In the genomic region with DNA sequence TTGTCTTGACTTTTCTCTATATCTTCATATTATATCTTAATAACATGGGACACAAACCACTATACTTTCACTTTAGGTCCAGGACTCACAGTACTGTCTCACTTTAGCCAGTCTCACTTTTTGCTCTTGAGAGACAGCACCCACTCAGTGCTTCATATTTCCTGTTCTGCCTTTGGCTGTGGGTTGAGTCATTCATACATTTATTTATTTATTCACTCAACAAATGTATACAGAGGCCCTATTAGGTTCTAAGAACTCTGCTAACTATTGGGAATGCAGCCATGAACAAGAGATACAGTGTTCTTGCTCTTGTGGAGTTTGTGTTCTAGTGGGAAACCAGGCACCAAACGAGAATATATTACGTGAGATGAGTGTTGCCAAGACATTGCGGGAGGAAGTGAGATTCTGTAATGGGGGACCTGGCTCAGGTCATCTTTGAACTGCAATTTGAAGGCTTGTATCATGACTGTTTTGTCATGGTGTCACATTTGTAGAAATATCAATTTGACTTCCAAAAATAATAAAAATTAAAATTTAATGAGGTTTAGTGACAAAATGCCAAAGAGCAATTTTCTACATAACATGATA, we compare ENCODE assay signal across 24 cellular contexts.
DNase-seq lines count a peak whose midpoint lies in the region; ATAC-seq and TF ChIP-seq lines count a peak whose summit lies in the region.
"Had no signal": no experiment of that assay in that cellular context is flagged by ENCODE, and none has a peak within 500 bp of the region (broad histone marks: within the 10 kb centered on the region; RNA-seq: fewer than 3 reads in every experiment).

No MANE protein-coding gene starts in this region.

- 81 to 84% methylated on average over 3 of the region's 3 CpGs for WGBS in thyroid gland, 2 donors

- H3K36me3 Mint-ChIP-seq in activated naive CD4-positive, alpha-beta T cell treated with anti-CD3 and anti-CD28 coated beads, Interleukin-2, amount 10 ng/mL, durations not matched to agents 7 days and 5 days: no peaks in the 10 kb centered on the region
- H3K36me3 Mint-ChIP-seq: activated naive CD4-positive, alpha-beta T cell treated with anti-CD3 and anti-CD28 coated beads, Interleukin-2, amount 50 U/mL, for 72 hours; CD4-positive, CD25-positive, alpha-beta regulatory T cell; T-cell had no signal

- in situ Hi-C loops in SK-MEL-5 (cut with HindIII; ENCODE audit: low pct_unique_long_range_greater_than_20kb, low sequenced_read_pairs): no loop called here

- no peaks in the 10 kb centered on the region for H3K4me1 Mint-ChIP-seq in activated naive CD4-positive, alpha-beta T cell treated with anti-CD3 and anti-CD28 coated beads, Interleukin-2, amount 10 ng/mL, durations not matched to agents 7 days and 5 days
- H3K4me1 Mint-ChIP-seq: CD4-positive, CD25-positive, alpha-beta regulatory T cell; T-cell had no signal

- CTCF ChIA-PET in activated naive CD4-positive, alpha-beta T cell treated with anti-CD3 and anti-CD28 coated beads, Interleukin-2, amount 10 ng/mL, durations not matched to agents 7 days and 5 days (lab: Charles Lee): interaction anchor here (0.6 kb wide), 1 partner anchor 572 kb away, joined by 4 read pairs; no protein-coding TSS in a partner anchor

- ATAC-seq in HG02642 (IDR thresholded peaks at IDR 0.05; ENCODE audit: poor library complexity, unreplicated experiment) (no peak), lower lobe of right lung (no peak)
- ATAC-seq: activated naive CD4-positive, alpha-beta T cell treated with anti-CD3 and anti-CD28 coated beads, Interleukin-2, amount 50 U/mL, for 72 hours; T-cell had no signal

- no peak overlapping the region for H3K4me3 Mint-ChIP-seq in activated naive CD4-positive, alpha-beta T cell treated with anti-CD3 and anti-CD28 coated beads, Interleukin-2, amount 10 ng/mL, durations not matched to agents 7 days and 5 days
- H3K4me3 Mint-ChIP-seq: CD4-positive, CD25-positive, alpha-beta regulatory T cell; T-cell had no signal

- no peak for TF ChIP-seq CTCF in fibroblast of villous mesenchyme (IDR thresholded peaks at IDR 0.05; ENCODE audit: insufficient read depth, low read depth, low read length)
- TF ChIP-seq CTCF in thyroid gland (IDR thresholded peaks at IDR 0.05): no peak
- TF ChIP-seq CTCF in lower lobe of right lung (IDR thresholded peaks at IDR 0.05): no peak

- H3K9me3 Mint-ChIP-seq in activated naive CD4-positive, alpha-beta T cell treated with anti-CD3 and anti-CD28 coated beads, Interleukin-2, amount 10 ng/mL, durations not matched to agents 7 days and 5 days: peaks cover 4% of the 10 kb centered on the region

- H3K27ac Mint-ChIP-seq in activated naive CD4-positive, alpha-beta T cell treated with anti-CD3 and anti-CD28 coated beads, Interleukin-2, amount 10 ng/mL, durations not matched to agents 7 days and 5 days: no peak overlapping the region
- H3K27ac Mint-ChIP-seq: activated naive CD4-positive, alpha-beta T cell treated with anti-CD3 and anti-CD28 coated beads, Interleukin-2, amount 50 U/mL, for 72 hours; CD4-positive, CD25-positive, alpha-beta regulatory T cell; progenitor cell of endocrine pancreas; T-cell had no signal

- no peaks in the 10 kb centered on the region for H3K27me3 Mint-ChIP-seq in activated naive CD4-positive, alpha-beta T cell treated with anti-CD3 and anti-CD28 coated beads, Interleukin-2, amount 10 ng/mL, durations not matched to agents 7 days and 5 days
- H3K27me3 Mint-ChIP-seq: CD4-positive, CD25-positive, alpha-beta regulatory T cell; progenitor cell of endocrine pancreas had no signal

- TF ChIP-seq POLR2A in thyroid gland (IDR thresholded peaks at IDR 0.05): no peak

- H3K9me3 ChIP-seq in thyroid gland (no peaks in the 10 kb centered on the region), lower lobe of right lung (no peaks in the 10 kb centered on the region)
- H3K9me3 ChIP-seq: ascending aorta, uterus had no signal

- no peaks in the 10 kb centered on the region for H3K36me3 ChIP-seq in thyroid gland
- H3K36me3 ChIP-seq in lower lobe of right lung: no peaks in the 10 kb centered on the region
- H3K36me3 ChIP-seq: ascending aorta, suprapubic skin, uterus had no signal

- peak; percentile 85 for DNase-seq in COLO829 (ENCODE audit: low spot score)
- DNase-seq in H4 (ENCODE audit: low spot score): peak; percentile 97
- peak; percentile 83 for DNase-seq in SK-MEL-5 (ENCODE audit: low read depth, low spot score)
- DNase-seq in fibroblast of villous mesenchyme (ENCODE audit: low read depth): peak; percentile 0
- DNase-seq in activated naive CD4-positive, alpha-beta T cell treated with anti-CD3 and anti-CD28 coated beads, Interleukin-2, amount 10 ng/mL, durations not matched to agents 7 days and 5 days: no peak
- DNase-seq in thyroid gland: no peak
- DNase-seq in lower lobe of right lung: no peak
- DNase-seq: CD4-positive, CD25-positive, alpha-beta regulatory T cell; cerebellar nuclear complex; effector CD4-positive, alpha-beta T cell; erythroblast; GM23248; NCI-H1436; NCI-H526 treated with DMSO at 0.1 percent for 48 hours; SHP77 treated with DMSO at 0.1 percent for 48 hours; stimulated activated CD4-positive, alpha-beta T cell treated with anti-CD3 and anti-CD28 coated beads, Interleukin-1b, Interleukin-23, amount 100 ng/mL, for 48 hours; T-cell; uterus had no signal

- no peak overlapping the region for H3K4me3 ChIP-seq in fibroblast of villous mesenchyme (ENCODE audit: low read depth, low read length)
- H3K4me3 ChIP-seq in thyroid gland (replicated peaks in 1 of 3): no peak overlapping the region
- no peak overlapping the region for H3K4me3 ChIP-seq in lower lobe of right lung
- H3K4me3 ChIP-seq: ascending aorta, GM23248, lung, suprapubic skin, uterus had no signal

- H3K27ac ChIP-seq in thyroid gland (no peak overlapping the region), lower lobe of right lung (no peak overlapping the region)
- H3K27ac ChIP-seq: ascending aorta, GM23248, suprapubic skin, uterus had no signal

- intact Hi-C loops in thyroid gland (cut with DNase I): no loop called here
- intact Hi-C loops in lower lobe of right lung (cut with DNase I): no loop called here

- H3K4me1 ChIP-seq in thyroid gland (no peaks in the 10 kb centered on the region), lower lobe of right lung (no peaks in the 10 kb centered on the region)
- H3K4me1 ChIP-seq: ascending aorta, suprapubic skin, uterus had no signal

- H3K27me3 ChIP-seq in thyroid gland: no peaks in the 10 kb centered on the region
- no peaks in the 10 kb centered on the region for H3K27me3 ChIP-seq in lower lobe of right lung (ENCODE audit: low read depth)
- H3K27me3 ChIP-seq: ascending aorta, suprapubic skin, uterus had no signal

Comparison
In these comparisons a context has a peak if more than half of its experiments do, and no peak if none do; other contexts are left out.
1. DNase-seq: peak in COLO829 (single experiment), H4 (single experiment), SK-MEL-5 (single experiment) and fibroblast of villous mesenchyme (single experiment); none in activated naive CD4-positive, alpha-beta T cell treated with anti-CD3 and anti-CD28 coated beads, Interleukin-2, amount 10 ng/mL, durations not matched to agents 7 days and 5 days (single experiment), thyroid gland (0 of 2) and lower lobe of right lung (single experiment).